2 cellular contexts compared by ENCODE assay signal in the genomic region with DNA sequence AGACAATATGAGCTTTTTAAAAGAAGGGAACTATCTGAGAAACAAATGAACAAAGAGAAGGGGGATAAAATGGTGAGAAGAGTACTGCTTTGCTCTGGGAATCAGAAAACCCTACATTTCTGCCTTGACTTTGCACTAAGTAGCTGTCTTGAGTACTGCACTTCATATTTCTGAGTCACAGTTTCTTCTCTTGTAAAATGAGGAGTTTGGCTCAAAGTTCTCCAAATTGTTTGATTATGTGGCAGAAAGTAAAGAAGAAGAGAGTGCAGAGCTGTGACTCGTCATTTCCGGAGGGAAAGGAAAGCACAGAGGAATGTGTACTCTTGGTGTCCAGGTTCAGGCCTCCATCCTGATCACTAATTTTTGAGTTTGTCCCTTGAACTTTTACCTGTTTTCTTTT.
TF ChIP-seq lines count a peak whose summit lies in the region.

No MANE protein-coding gene starts in this region.

TF ChIP-seq in SK-N-SH, 30 proteins besides CTCF, POLR2A, EP300 and RAD21 (continued from another document):
- TF ChIP-seq FOXM1 (IDR thresholded peaks at IDR 0.05; ENCODE audit: low read depth): no peak
- TF ChIP-seq SMC3 (IDR thresholded peaks at IDR 0.05; ENCODE audit: low read depth, low read length): no peak
TF ChIP-seq in SK-N-SH: peak in this region for 0.

TF ChIP-seq in SK-N-SH treated with all-trans-retinoic acid at 6 μM for 48 hours, 23 proteins besides CTCF, POLR2A, EP300 and RAD21 (continued from another document):
- TF ChIP-seq TOX (CRISPR knock-in tag; IDR thresholded peaks at IDR 0.05; ENCODE audit: borderline replicate concordance) (no peak), TCF4 (CRISPR knock-in tag; IDR thresholded peaks at IDR 0.05; ENCODE audit: borderline replicate concordance) (no peak)
- TF ChIP-seq, protein P1, sequence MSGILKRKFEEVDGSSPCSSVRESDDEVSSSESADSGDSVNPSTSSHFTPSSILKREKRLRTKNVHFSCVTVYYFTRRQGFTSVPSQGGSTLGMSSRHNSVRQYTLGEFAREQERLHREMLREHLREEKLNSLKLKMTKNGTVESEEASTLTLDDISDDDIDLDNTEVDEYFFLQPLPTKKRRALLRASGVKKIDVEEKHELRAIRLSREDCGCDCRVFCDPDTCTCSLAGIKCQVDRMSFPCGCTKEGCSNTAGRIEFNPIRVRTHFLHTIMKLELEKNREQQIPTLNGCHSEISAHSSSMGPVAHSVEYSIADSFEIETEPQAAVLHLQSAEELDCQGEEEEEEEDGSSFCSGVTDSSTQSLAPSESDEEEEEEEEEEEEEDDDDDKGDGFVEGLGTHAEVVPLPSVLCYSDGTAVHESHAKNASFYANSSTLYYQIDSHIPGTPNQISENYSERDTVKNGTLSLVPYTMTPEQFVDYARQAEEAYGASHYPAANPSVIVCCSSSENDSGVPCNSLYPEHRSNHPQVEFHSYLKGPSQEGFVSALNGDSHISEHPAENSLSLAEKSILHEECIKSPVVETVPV (CRISPR knock-in tag; IDR thresholded peaks at IDR 0.05): no peak
TF ChIP-seq in SK-N-SH treated with all-trans-retinoic acid at 6 μM for 48 hours: peak in this region for 0.
